ENCODE assay signal across 9 cellular contexts in genomic region chr3:66428733-66429132, GRCh38.
A peak's percentile ranks its signal among the peaks of the same experiment; 100 is the strongest.
DNase-seq lines count a peak whose midpoint lies in the region; ATAC-seq lines count a peak whose summit lies in the region.
"Had no signal": no experiment of that assay in that cellular context is flagged by ENCODE, and none has a peak within 500 bp of the region (broad histone marks: within the 10 kb centered on the region; RNA-seq: fewer than 3 reads in every experiment).

No MANE protein-coding gene starts in this region.

- peaks cover 37% of the 10 kb centered on the region for H3K36me3 Mint-ChIP-seq in activated T-cell treated with anti-CD3 and anti-CD28 coated beads, Interleukin-2, amount 50 U/mL, for 24 hours (ENCODE audit: low read depth)
- peaks cover 11% of the 10 kb centered on the region for H3K36me3 Mint-ChIP-seq in effector memory CD8-positive, alpha-beta T cell (ENCODE audit: insufficient read depth)

- WGBS in mesodermal cell (ENCODE audit: insufficient coverage in 2 of 2), 2 experiments, result 55 to 67% methylated on average over 5 of the region's 5 CpGs

- ATAC-seq in GM19452 (IDR thresholded peaks at IDR 0.05; ENCODE audit: unreplicated experiment), result no peak
- no peak for ATAC-seq in effector memory CD8-positive, alpha-beta T cell (replicated peaks)
- no peak for ATAC-seq in GM21390 (IDR thresholded peaks at IDR 0.05; ENCODE audit: unreplicated experiment)
- ATAC-seq: HCT116 had no signal

- no peak overlapping the region for H3K4me3 ChIP-seq in mesodermal cell (ENCODE audit: extremely low read depth, insufficient read depth, low read length, poor library complexity, severe bottlenecking)

- peaks cover 2% of the 10 kb centered on the region for H3K9me3 Mint-ChIP-seq in activated T-cell treated with anti-CD3 and anti-CD28 coated beads, Interleukin-2, amount 50 U/mL, for 24 hours
- H3K9me3 Mint-ChIP-seq in effector memory CD8-positive, alpha-beta T cell, result no peaks in the 10 kb centered on the region

- H3K27ac Mint-ChIP-seq in activated T-cell treated with anti-CD3 and anti-CD28 coated beads, Interleukin-2, amount 50 U/mL, for 24 hours, result no peak overlapping the region
- peak overlapping the region in 1 of 2 donors; percentile 12 for H3K27ac Mint-ChIP-seq in effector memory CD8-positive, alpha-beta T cell

- H3K4me1 ChIP-seq in mesodermal cell (ENCODE audit: control insufficient read depth, insufficient read depth, low read length, poor library complexity, severe bottlenecking), result peaks cover 32% of the 10 kb centered on the region

- peak overlapping the region; percentile 50 for H3K27ac ChIP-seq in mesodermal cell (ENCODE audit: low read depth, low read length, severe bottlenecking)

- no peaks in the 10 kb centered on the region for H3K36me3 ChIP-seq in mesodermal cell (ENCODE audit: control insufficient read depth, insufficient read depth, low read length)

- H3K4me3 Mint-ChIP-seq in activated T-cell treated with anti-CD3 and anti-CD28 coated beads, Interleukin-2, amount 50 U/mL, for 24 hours, result no peak overlapping the region
- no peak overlapping the region for H3K4me3 Mint-ChIP-seq in effector memory CD8-positive, alpha-beta T cell

- peaks cover 4% of the 10 kb centered on the region for H3K9me3 ChIP-seq in mesodermal cell (ENCODE audit: control insufficient read depth, low read length)

- no peaks in the 10 kb centered on the region for H3K27me3 Mint-ChIP-seq in activated T-cell treated with anti-CD3 and anti-CD28 coated beads, Interleukin-2, amount 50 U/mL, for 24 hours
- H3K27me3 Mint-ChIP-seq in effector memory CD8-positive, alpha-beta T cell, result no peaks in the 10 kb centered on the region

- peaks cover 50% of the 10 kb centered on the region for H3K4me1 Mint-ChIP-seq in activated T-cell treated with anti-CD3 and anti-CD28 coated beads, Interleukin-2, amount 50 U/mL, for 24 hours (ENCODE audit: low read depth)
- H3K4me1 Mint-ChIP-seq in effector memory CD8-positive, alpha-beta T cell (ENCODE audit: low read depth in 2 of 2), result peaks cover 38 to 45% of the 10 kb centered on the region in 2 donors

- DNase-seq in DMS53 treated with DMSO at 0.1 percent for 48 hours (lab: John Stamatoyannopoulos, UW; ENCODE audit: unreplicated experiment) (peak; percentile 53), NCI-H446 (lab: John Stamatoyannopoulos, UW) (peak; percentile 64 to 89), dermis blood vessel endothelial cell (peak; percentile 93)
- DNase-seq in activated T-cell treated with anti-CD3 and anti-CD28 coated beads, Interleukin-2, amount 50 U/mL, for 24 hours, result no peak
- no peak for DNase-seq in effector memory CD8-positive, alpha-beta T cell

Comparison
In these comparisons a context has a peak if more than half of its experiments do, and no peak if none do; other contexts are left out.
1. DNase-seq: peak in DMS53 treated with DMSO at 0.1 percent for 48 hours (single experiment), NCI-H446 (2 of 2) and dermis blood vessel endothelial cell (single experiment); none in activated T-cell treated with anti-CD3 and anti-CD28 coated beads, Interleukin-2, amount 50 U/mL, for 24 hours (single experiment) and effector memory CD8-positive, alpha-beta T cell (0 of 3).